In genomic region chr18:79117380-79117779, GRCh38 we compare ENCODE assay signal across 23 cellular contexts. TPM values are rescaled to one million over a fixed set of nuclear protein-coding genes. Genes with fewer than 3 reads are reported as not detected.
DNase-seq lines count a peak whose midpoint lies in the region; ATAC-seq, FAIRE-seq and TF ChIP-seq lines count a peak whose summit lies in the region.
"Had no signal": no experiment of that assay in that cellular context is flagged by ENCODE, and none has a peak within 500 bp of the region (broad histone marks: within the 10 kb centered on the region; RNA-seq: fewer than 3 reads in every experiment).

No MANE protein-coding gene starts in this region.

- 0 out of 2 replicates have a peak, but pooled peaks cover 4% of the 10 kb centered on the region for H3K9me3 Mint-ChIP-seq in WTC11
- H3K9me3 Mint-ChIP-seq: HFFc6 had no signal

- ATAC-seq in WTC11: no peak
- ATAC-seq in gastrocnemius medialis: peak; percentile 73 to 97
- ATAC-seq in GM18867 (IDR thresholded peaks at IDR 0.05; ENCODE audit: unreplicated experiment): no peak
- no peak for ATAC-seq in GM21526 (IDR thresholded peaks at IDR 0.05; ENCODE audit: low FRiP score, unreplicated experiment)

- peak; percentile 96 for FAIRE-seq in D721Med (lab: Jason Lieb, UNC)
- FAIRE-seq: GM12891, H1, RCC 7860 had no signal

- peak overlapping the region; percentile 11 to 26 (median 14) for H3K27ac ChIP-seq in gastrocnemius medialis
- H3K27ac ChIP-seq: SK-N-MC had no signal

- POLR2A ChIA-PET in WTC11 (lab: Charles Lee): no interaction called here

- H3K9me3 ChIP-seq in gastrocnemius medialis: no peaks in the 10 kb centered on the region

- no peaks in the 10 kb centered on the region for H3K27me3 ChIP-seq in gastrocnemius medialis

- intact Hi-C loops in gastrocnemius medialis (cut with DNase I; ENCODE audit: low total_unique reads): no loop called here

- peaks cover 7 to 14% of the 10 kb centered on the region in 2 donors for H3K4me1 ChIP-seq in gastrocnemius medialis

- H3K36me3 Mint-ChIP-seq in WTC11: peaks cover 17% of the 10 kb centered on the region

- H3K27me3 Mint-ChIP-seq in WTC11 (ENCODE audit: low read depth): no peaks in the 10 kb centered on the region

- no peaks in the 10 kb centered on the region for H3K4me1 Mint-ChIP-seq in WTC11
- H3K4me1 Mint-ChIP-seq: CD14-positive monocyte had no signal

- no peak overlapping the region for H3K4me3 Mint-ChIP-seq in WTC11
- H3K4me3 Mint-ChIP-seq: CD14-positive monocyte, HFFc6 had no signal

- H3K4me3 ChIP-seq in gastrocnemius medialis: no peak overlapping the region
- H3K4me3 ChIP-seq: SK-N-MC had no signal

- TF ChIP-seq POLR2A in gastrocnemius medialis (IDR thresholded peaks at IDR 0.05): no peak
- TF ChIP-seq POLR2A in erythroblast (IDR thresholded peaks at IDR 0.05; ENCODE audit: low read length): no peak

- TF ChIP-seq CTCF in D721Med (IDR thresholded peaks at IDR 0.05; ENCODE audit: insufficient read depth, missing control alignments) (no peak), WTC11 (IDR thresholded peaks at IDR 0.05) (no peak), gastrocnemius medialis (IDR thresholded peaks at IDR 0.05 in 4 of 5, conservative IDR thresholded peaks at IDR 0.05 in 1 of 5) (no peak)

- 0 out of 2 replicates have a peak overlapping the region, but pooled peaks have one; percentile 24 for H3K27ac Mint-ChIP-seq in WTC11
- H3K27ac Mint-ChIP-seq: HFFc6 had no signal

- DNase-seq in D721Med (ENCODE audit: insufficient read length, low spot score) (no peak), WTC11 (ENCODE audit: low spot score) (no peak), iris pigment epithelial cell (ENCODE audit: low read depth) (peak; percentile 36), gastrocnemius medialis (peak; percentile 13 to 60), NCI-H526 (lab: John Stamatoyannopoulos, UW) (no peak), erythroblast (lab: John Stamatoyannopoulos, UW) (no peak)
- DNase-seq: AML-193, COR-L47, EL, HFFc6, NCI-H1092 treated with DMSO at 0.1 percent for 48 hours, NCI-H146, NCI-H2029 treated with DMSO at 0.1 percent for 48 hours, NCI-H2171, NCI-H446, SHP77 had no signal

- in situ Hi-C loops in gastrocnemius medialis (cut with MboI; ENCODE audit: low sequenced_read_pairs in 4 of 4): no loop called here

- CTCF ChIA-PET in WTC11 (lab: Charles Lee): no interaction called here

- peaks cover 0 to 8% of the 10 kb centered on the region in 2 donors for H3K36me3 ChIP-seq in gastrocnemius medialis

TF ChIP-seq in WTC11, 78 proteins besides CTCF, POLR2A, EP300 and RAD21 (continues in another document):
- TF ChIP-seq JAZF1 (CRISPR knock-in tag; IDR thresholded peaks at IDR 0.05) (no peak), ZNF232 (CRISPR knock-in tag; IDR thresholded peaks at IDR 0.05) (no peak), ZBTB43 (CRISPR knock-in tag; IDR thresholded peaks at IDR 0.05) (no peak), PRDM15 (CRISPR knock-in tag; IDR thresholded peaks at IDR 0.05) (no peak), RELA (CRISPR knock-in tag; IDR thresholded peaks at IDR 0.05; ENCODE audit: borderline replicate concordance) (no peak), E2F5 (CRISPR knock-in tag; IDR thresholded peaks at IDR 0.05) (no peak), ZNF425 (CRISPR knock-in tag; conservative IDR thresholded peaks at IDR 0.05) (no peak), GABPB1 (CRISPR knock-in tag; IDR thresholded peaks at IDR 0.05) (no peak), ARID4B (CRISPR knock-in tag; IDR thresholded peaks at IDR 0.05; ENCODE audit: borderline replicate concordance) (no peak), SP1 (CRISPR knock-in tag; conservative IDR thresholded peaks at IDR 0.05) (no peak), EMX1 (CRISPR knock-in tag; IDR thresholded peaks at IDR 0.05) (no peak)

RNA-seq across cellular contexts. Expression of gene ATP9B, which starts 48.2 kb away (rescaled TPM):
- total RNA-seq in WTC11 (2021) (17.7 to 19.0 TPM (median 18.6 TPM) in 3 replicates), gastrocnemius medialis (10 to 100 TPM in 3 of 4 donors, 1 to 10 TPM in 1; 9.9 to 33.6 (median 18.6) TPM)

Comparison
In these comparisons a context has a peak if more than half of its experiments do, and no peak if none do; other contexts are left out.
1. DNase-seq: peak in iris pigment epithelial cell (single experiment) and gastrocnemius medialis (2 of 2); none in D721Med (single experiment), WTC11 (single experiment), NCI-H526 (0 of 2) and erythroblast (0 of 2).
2. ATAC-seq: peak in gastrocnemius medialis (2 of 2); none in WTC11 (single experiment), GM18867 (single experiment) and GM21526 (single experiment).